Comparison of ENCODE assay signal across 10 cellular contexts in the genomic region with DNA sequence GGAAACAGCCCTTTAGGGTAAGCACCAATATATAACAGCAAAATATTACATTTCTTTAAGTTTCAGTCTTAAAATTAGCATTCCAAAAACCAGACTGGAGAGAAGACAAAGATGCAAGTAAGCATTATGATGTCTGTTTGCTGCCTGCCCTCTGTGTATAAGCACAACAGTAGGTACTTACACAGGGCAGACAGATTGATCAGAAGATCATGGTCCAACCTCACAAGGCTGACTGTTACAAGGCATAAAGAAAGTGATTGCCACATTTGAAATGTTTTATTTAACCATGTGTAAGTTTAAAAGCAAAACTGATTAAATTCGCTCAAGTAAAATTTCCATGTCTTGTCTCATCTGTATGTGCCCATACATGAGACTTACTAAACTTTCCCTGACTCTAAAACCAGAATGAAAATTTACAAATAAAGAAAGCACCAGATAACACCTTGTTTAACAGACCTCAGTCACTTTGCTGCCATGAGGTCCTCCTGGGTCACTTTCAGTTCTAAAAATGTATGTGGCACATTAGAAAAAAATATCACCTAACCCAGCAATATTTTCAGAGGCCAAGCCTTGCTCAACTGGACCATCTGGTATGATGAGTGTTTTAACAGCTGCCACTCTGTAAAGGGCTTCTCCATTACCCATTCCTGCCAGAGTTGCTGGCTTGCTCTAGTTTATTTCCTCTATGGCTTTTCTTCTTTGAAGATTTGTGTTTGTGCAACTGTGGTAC.
DNase-seq lines count a peak whose midpoint lies in the region; ATAC-seq and TF ChIP-seq lines count a peak whose summit lies in the region.
"Had no signal": no experiment of that assay in that cellular context is flagged by ENCODE, and none has a peak within 500 bp of the region (broad histone marks: within the 10 kb centered on the region; RNA-seq: fewer than 3 reads in every experiment).

No MANE protein-coding gene starts in this region.

- H3K27me3 Mint-ChIP-seq in nephron progenitor cell (ENCODE audit: low read depth, poor library complexity), result no peaks in the 10 kb centered on the region

- peaks cover 11% of the 10 kb centered on the region for H3K4me1 Mint-ChIP-seq in nephron progenitor cell

- H3K9me3 Mint-ChIP-seq in nephron progenitor cell, result no peaks in the 10 kb centered on the region
- H3K9me3 Mint-ChIP-seq: activated naive CD4-positive, alpha-beta T cell treated with anti-CD3 and anti-CD28 coated beads for 36 hours had no signal

- ATAC-seq in HG02798 (IDR thresholded peaks at IDR 0.05; ENCODE audit: poor library complexity, unreplicated experiment), result peak; percentile 96
- no peak for ATAC-seq in omental fat pad (ENCODE audit: low FRiP score)
- no peak for ATAC-seq in HG02840 (IDR thresholded peaks at IDR 0.05; ENCODE audit: low FRiP score, unreplicated experiment)
- ATAC-seq: A549 had no signal

- peak; percentile 26 for DNase-seq in NCI-H82 (lab: John Stamatoyannopoulos, UW)
- no peak for DNase-seq in NCI-H82 treated with DMSO at 0.1 percent for 48 hours (lab: John Stamatoyannopoulos, UW; ENCODE audit: unreplicated experiment)
- DNase-seq in NCI-H187 (lab: John Stamatoyannopoulos, UW), result peak; percentile 24 to 30
- no peak for DNase-seq in nephron progenitor cell
- no peak for DNase-seq in omental fat pad (ENCODE audit: low spot score)
- no peak for DNase-seq in NK-92 (lab: John Stamatoyannopoulos, UW; ENCODE audit: unreplicated experiment)
- DNase-seq: activated naive CD4-positive, alpha-beta T cell treated with anti-CD3 and anti-CD28 coated beads for 36 hours had no signal

- TF ChIP-seq CTCF in nephron progenitor cell (IDR thresholded peaks at IDR 0.05) (no peak), omental fat pad (IDR thresholded peaks at IDR 0.05) (no peak)

- H3K27ac Mint-ChIP-seq in nephron progenitor cell, result peak overlapping the region; percentile 57
- H3K27ac Mint-ChIP-seq: activated naive CD4-positive, alpha-beta T cell treated with anti-CD3 and anti-CD28 coated beads for 36 hours had no signal

- no peaks in the 10 kb centered on the region for H3K36me3 Mint-ChIP-seq in nephron progenitor cell (ENCODE audit: low read depth)

- no peak overlapping the region for H3K4me3 Mint-ChIP-seq in nephron progenitor cell
- H3K4me3 Mint-ChIP-seq: activated naive CD4-positive, alpha-beta T cell treated with anti-CD3 and anti-CD28 coated beads for 36 hours had no signal

Comparison
In these comparisons a context has a peak if more than half of its experiments do, and no peak if none do; other contexts are left out.
1. DNase-seq: peak in NCI-H82 (single experiment) and NCI-H187 (2 of 2); none in NCI-H82 treated with DMSO at 0.1 percent for 48 hours (single experiment), nephron progenitor cell (single experiment), omental fat pad (single experiment) and NK-92 (single experiment).